In the genomic region with DNA sequence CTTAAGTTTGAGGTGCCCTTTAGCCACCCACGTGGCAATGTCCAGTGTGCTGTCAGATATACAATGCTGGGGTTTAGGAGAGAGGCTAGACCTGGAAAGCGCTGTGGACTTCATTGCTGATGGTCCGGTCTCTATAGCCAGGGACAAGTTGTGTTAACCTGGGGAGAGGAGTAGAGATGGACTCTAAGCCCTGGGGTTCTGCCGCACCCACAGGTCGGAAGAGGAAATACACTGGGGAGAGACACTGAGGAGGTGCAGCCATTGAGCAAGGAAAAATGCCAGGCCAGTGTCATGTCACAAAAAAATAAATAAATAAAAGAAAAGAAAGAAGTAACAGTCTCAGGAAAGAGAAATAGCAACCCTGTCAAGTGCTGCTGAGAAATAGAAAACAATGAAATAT, we compare ENCODE assay signal across 17 cellular contexts.
A peak's percentile ranks its signal among the peaks of the same experiment; 100 is the strongest.
DNase-seq lines count a peak whose midpoint lies in the region; TF ChIP-seq lines count a peak whose summit lies in the region.
"Had no signal": no experiment of that assay in that cellular context is flagged by ENCODE, and none has a peak within 500 bp of the region (broad histone marks: within the 10 kb centered on the region; RNA-seq: fewer than 3 reads in every experiment).

No MANE protein-coding gene starts in this region.

- H3K27ac Mint-ChIP-seq in endodermal cell: no peak overlapping the region
- H3K27ac Mint-ChIP-seq: CD4-positive, CD25-positive, alpha-beta regulatory T cell had no signal

- no peaks in the 10 kb centered on the region for H3K4me1 ChIP-seq in endodermal cell (ENCODE audit: control insufficient read depth, insufficient read depth, low read length)
- H3K4me1 ChIP-seq: BE2C had no signal

- peaks cover 10% of the 10 kb centered on the region for H3K9me3 ChIP-seq in endodermal cell (ENCODE audit: control insufficient read depth, low read length)
- H3K9me3 ChIP-seq: BE2C had no signal

- H3K4me3 Mint-ChIP-seq in endodermal cell: no peak overlapping the region
- H3K4me3 Mint-ChIP-seq: CD4-positive, CD25-positive, alpha-beta regulatory T cell; CD8-positive, alpha-beta memory T cell had no signal

- H3K9ac ChIP-seq in endodermal cell (ENCODE audit: extremely low read depth, low read length, poor library complexity, severe bottlenecking): no peak overlapping the region
- H3K9ac ChIP-seq: KMS-11 had no signal

- H3K9me3 Mint-ChIP-seq in endodermal cell: peaks cover 4% of the 10 kb centered on the region

- H3K36me3 ChIP-seq in H7 (replicated peaks; ENCODE audit: control insufficient read depth, insufficient read depth, low read length) (no peaks in the 10 kb centered on the region), endodermal cell (ENCODE audit: control insufficient read depth, insufficient read depth, low read length) (no peaks in the 10 kb centered on the region)
- H3K36me3 ChIP-seq: BE2C had no signal

- in situ Hi-C loops in GM13976 (cut with MboI; ENCODE audit: low sequenced_read_pairs, unreplicated experiment): no loop called here

- DNase-seq in H7 (peak; percentile 22), OCI-M1 (lab: John Stamatoyannopoulos, UW) (peak; percentile 8), endodermal cell (no peak), GM13976 (ENCODE audit: low spot score) (no peak), NCI-H2196 (lab: John Stamatoyannopoulos, UW; ENCODE audit: unreplicated experiment) (no peak)
- no peak for DNase-seq in stimulated activated naive CD4-positive, alpha-beta T cell (lab: John Stamatoyannopoulos, UW)
- DNase-seq: BE2C; C1 segment of cervical spinal cord; CD4-positive, CD25-positive, alpha-beta regulatory T cell; CD8-positive, alpha-beta memory T cell; COR-L47; DMS 273 treated with DMSO at 0.1 percent for 48 hours; DMS53; DND-41; EL had no signal

- TF ChIP-seq CTCF in GM12872 (IDR thresholded peaks at IDR 0.05; ENCODE audit: insufficient read depth, low read depth, low read length) (0 out of 3 replicates have a peak, but pooled peaks have one; percentile 3), endodermal cell (conservative IDR thresholded peaks at IDR 0.05) (peak; percentile 47), GM13976 (IDR thresholded peaks at IDR 0.05; ENCODE audit: borderline replicate concordance, control extremely low read depth, extremely low read depth, insufficient read depth, missing control alignments) (no peak)

- no peaks in the 10 kb centered on the region for H3K4me1 Mint-ChIP-seq in endodermal cell
- H3K4me1 Mint-ChIP-seq: CD4-positive, CD25-positive, alpha-beta regulatory T cell; CD8-positive, alpha-beta memory T cell had no signal

- H3K27me3 ChIP-seq in H7 (ENCODE audit: control insufficient read depth, insufficient read depth, low read length) (no peaks in the 10 kb centered on the region), endodermal cell (ENCODE audit: control insufficient read depth, insufficient read depth, low read length, poor library complexity, severe bottlenecking) (peaks cover 18% of the 10 kb centered on the region)
- H3K27me3 ChIP-seq: BE2C had no signal

- peaks cover 38% of the 10 kb centered on the region for H3K27me3 Mint-ChIP-seq in endodermal cell (ENCODE audit: insufficient read depth)
- H3K27me3 Mint-ChIP-seq: CD4-positive, CD25-positive, alpha-beta regulatory T cell; CD8-positive, alpha-beta memory T cell had no signal

- H3K4me3 ChIP-seq in H7 (ENCODE audit: insufficient read depth, low read depth, low read length) (no peak overlapping the region), endodermal cell (ENCODE audit: low read length) (no peak overlapping the region)

- H3K27ac ChIP-seq in endodermal cell (ENCODE audit: low read depth, low read length): no peak overlapping the region
- H3K27ac ChIP-seq: KMS-11 had no signal

- H3K36me3 Mint-ChIP-seq in endodermal cell (ENCODE audit: low read depth): no peaks in the 10 kb centered on the region
- H3K36me3 Mint-ChIP-seq: CD4-positive, CD25-positive, alpha-beta regulatory T cell; CD8-positive, alpha-beta memory T cell had no signal

- 74 to 76% methylated on average over 5 of the region's 5 CpGs for WGBS in endodermal cell (ENCODE audit: insufficient coverage in 1 of 2, insufficient read length in 1 of 2), 2 experiments

Comparison
In these comparisons a context has a peak if more than half of its experiments do, and no peak if none do; other contexts are left out.
1. DNase-seq: peak in H7 (single experiment) and OCI-M1 (single experiment); none in endodermal cell (single experiment), stimulated activated naive CD4-positive, alpha-beta T cell (0 of 6), GM13976 (single experiment) and NCI-H2196 (single experiment).